Comparison of ENCODE assay signal across 8 cellular contexts in the genomic region with DNA sequence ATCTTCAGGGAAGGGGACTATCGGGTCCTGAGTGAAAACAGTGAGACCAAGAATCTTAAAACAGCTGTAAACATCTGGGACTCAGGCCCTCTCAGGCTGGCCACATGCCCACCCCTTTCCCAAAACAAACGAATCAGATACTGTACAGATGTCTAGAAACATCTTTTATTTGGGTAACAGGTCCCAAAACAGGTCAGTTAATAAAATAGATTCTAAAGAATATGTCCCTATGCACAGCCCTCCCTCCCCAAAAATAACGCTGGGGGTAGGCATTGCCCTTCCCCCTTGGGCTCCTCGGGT. TPM values are rescaled to one million over a fixed set of nuclear protein-coding genes. Genes with fewer than 3 reads are reported as not detected.
DNase-seq lines count a peak whose midpoint lies in the region; ATAC-seq and TF ChIP-seq lines count a peak whose summit lies in the region.

No MANE protein-coding gene starts in this region.

- H3K4me3 ChIP-seq in NB4 (ENCODE audit: low read depth, low read length) = peak overlapping the region; percentile 23
- peak overlapping the region; percentile 38 to 91 for H3K4me3 ChIP-seq in duodenal mucosa (ENCODE audit: low read depth in 1 of 2, low read length in 2 of 2)
- peak overlapping the region; percentile 76 for H3K4me3 ChIP-seq in neuron (ENCODE audit: low read length)

- ATAC-seq in CD4-positive, alpha-beta T cell (ENCODE audit: poor library complexity) = no peak

- peak overlapping the region in 1 of 2 donors; percentile 13 for H3K9ac ChIP-seq in duodenal mucosa (ENCODE audit: low read depth in 1 of 2, low read length in 2 of 2)

- H2AFZ ChIP-seq in neuron (ENCODE audit: low read depth, low read length) = no peak overlapping the region

- no peak for TF ChIP-seq POLR2A in NB4 (IDR thresholded peaks at IDR 0.05; ENCODE audit: extremely low read depth, insufficient read length)

- POLR2A ChIA-PET in CD4-positive, alpha-beta T cell (lab: Charles Lee) = interaction anchor here (0.6 to 5.0 kb wide), 12 partner anchors 9 to 183 kb away, joined by 3 to 85 read pairs (median 4); partner anchors contain the start of genes CREB3L4, DENND4B, GATAD2B and JTB

- H3K27ac Mint-ChIP-seq in CD4-positive, alpha-beta T cell = peak overlapping the region; percentile 89

- H3K9me3 Mint-ChIP-seq in CD4-positive, alpha-beta T cell = no peaks in the 10 kb centered on the region

- H3K4me1 ChIP-seq in duodenal mucosa (ENCODE audit: control insufficient read depth in 1 of 2, insufficient read depth in 2 of 2, low read length in 2 of 2) = peaks cover 45 to 50% of the 10 kb centered on the region in 2 donors
- peaks cover 37% of the 10 kb centered on the region for H3K4me1 ChIP-seq in neuron (ENCODE audit: insufficient read depth, low read length)

- H3K36me3 ChIP-seq in duodenal mucosa (ENCODE audit: control insufficient read depth in 1 of 2, insufficient read depth in 2 of 2, low read length in 2 of 2) (peaks cover 6 to 21% of the 10 kb centered on the region in 2 donors), neuron (ENCODE audit: insufficient read depth, low read length) (peaks cover 27% of the 10 kb centered on the region)

- peaks cover 68% of the 10 kb centered on the region for H3K4me1 Mint-ChIP-seq in CD4-positive, alpha-beta T cell (ENCODE audit: low read depth)

- H3K36me3 Mint-ChIP-seq in CD4-positive, alpha-beta T cell (ENCODE audit: low read depth) = peaks cover 42% of the 10 kb centered on the region

- CTCF ChIA-PET in CD4-positive, alpha-beta T cell (lab: Charles Lee) = interaction anchor here (1.7 to 3.9 kb wide), 4 partner anchors 8 to 28 kb away, joined by 3 to 31 read pairs (median 22); partner anchors contain the start of genes CREB3L4, DENND4B, JTB and RAB13

- H3K27me3 Mint-ChIP-seq in CD4-positive, alpha-beta T cell = no peaks in the 10 kb centered on the region

- H3K4me3 Mint-ChIP-seq in CD4-positive, alpha-beta T cell = peak overlapping the region; percentile 94

- no peaks in the 10 kb centered on the region for H3K9me3 ChIP-seq in CD4-positive, alpha-beta T cell (ENCODE audit: control insufficient read depth, low read length)
- H3K9me3 ChIP-seq in duodenal mucosa (ENCODE audit: control insufficient read depth in 1 of 2, low read length in 2 of 2) = no peaks in the 10 kb centered on the region
- H3K9me3 ChIP-seq in neuron (ENCODE audit: low read length) = no peaks in the 10 kb centered on the region

- no peak overlapping the region for H3K27ac ChIP-seq in CD4-positive, alpha-beta T cell (ENCODE audit: low read depth, low read length)
- no peak overlapping the region for H3K27ac ChIP-seq in duodenal mucosa (ENCODE audit: low read depth, low read length)

- intact Hi-C loops in CD4-positive, alpha-beta T cell (cut with DNase I, micrococcal nuclease) = loop anchor here (1.0 to 5.0 kb wide), 8 partner anchors 8 to 37 kb away; partner anchors contain the start of genes JTB (in 2 of the 2), RPS27 (in 2 of the 2), CREB3L4 (in 1 of the 2) and DENND4B (in 1 of the 2)

- H3K27me3 ChIP-seq in CD4-positive, alpha-beta T cell (ENCODE audit: control insufficient read depth, insufficient read depth, low read length) = no peaks in the 10 kb centered on the region
- H3K27me3 ChIP-seq in duodenal mucosa (ENCODE audit: control insufficient read depth in 1 of 2, insufficient read depth in 2 of 2, low read length in 2 of 2) (no peaks in the 10 kb centered on the region), neuron (ENCODE audit: insufficient read depth, low read length) (no peaks in the 10 kb centered on the region)

- no peak for DNase-seq in CD4-positive, alpha-beta T cell
- DNase-seq in NB4 (ENCODE audit: low read depth) (no peak), NOMO-1 treated with DMSO at 0.1 percent for 48 hours (lab: John Stamatoyannopoulos, UW; ENCODE audit: unreplicated experiment) (no peak), T1000 (lab: John Stamatoyannopoulos, UW) (no peak), DMS79 treated with DMSO at 0.1 percent for 48 hours (lab: John Stamatoyannopoulos, UW) (no peak)
- DNase-seq in stimulated activated CD4-positive, alpha-beta T cell treated with anti-CD3 and anti-CD28 coated beads, Interleukin-1b, Interleukin-23, amount 100 ng/mL, for 48 hours = no peak

- TF ChIP-seq CTCF in CD4-positive, alpha-beta T cell (IDR thresholded peaks at IDR 0.05) = no peak
- TF ChIP-seq CTCF in NB4 (IDR thresholded peaks at IDR 0.05; ENCODE audit: low read depth, low read length) = no peak

RNA-seq across cellular contexts. Expression of gene CRTC2, which starts 0.5 kb away (rescaled TPM):
- total RNA-seq in CD4-positive, alpha-beta T cell = 100 to 1,000 TPM; 147 to 152 TPM

RNA-seq across cellular contexts. Expression of gene SLC39A1, which starts 4.4 kb away (rescaled TPM):
- 1 to 10 TPM; 6.4 to 6.9 TPM for total RNA-seq in CD4-positive, alpha-beta T cell

RNA-seq across cellular contexts. Expression of gene CREB3L4, which starts 8.8 kb away (rescaled TPM):
- 1 to 10 TPM; 2.9 to 3.9 TPM for total RNA-seq in CD4-positive, alpha-beta T cell

RNA-seq across cellular contexts. Expression of gene DENND4B, which starts 12.4 kb away (rescaled TPM):
- 10 to 100 TPM; 87.0 to 98.7 TPM for total RNA-seq in CD4-positive, alpha-beta T cell

RNA-seq across cellular contexts. Expression of gene JTB, which starts 18.6 kb away (rescaled TPM):
- 10 to 100 TPM; 80.4 to 80.9 TPM for total RNA-seq in CD4-positive, alpha-beta T cell

Comparison
In these comparisons a context has a peak if more than half of its experiments do, and no peak if none do; other contexts are left out.
1. H3K4me3 ChIP-seq: peak in every context shown above with its lines; median percentile 76 in neuron; 64 in duodenal mucosa; 23 in NB4.